ENCODE assay signal across 29 cellular contexts in the genomic region with DNA sequence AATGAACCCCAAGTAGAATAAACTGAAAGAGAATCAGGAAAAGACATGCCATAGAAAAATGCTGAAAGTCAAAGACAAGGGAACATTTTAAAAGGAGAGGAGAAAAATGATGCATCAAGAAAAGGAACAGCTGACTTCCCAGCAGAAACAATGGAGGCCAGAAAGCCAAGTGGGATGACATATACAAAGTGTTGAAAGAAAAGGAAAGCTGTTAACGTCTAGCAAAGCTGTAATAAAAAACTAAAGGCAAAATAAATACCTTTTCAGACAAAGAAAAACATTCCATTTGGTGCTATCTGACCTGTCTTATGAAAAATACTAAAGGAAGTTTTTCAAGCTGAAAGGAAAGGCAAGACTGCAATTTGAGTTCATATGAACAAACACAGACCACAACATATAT. TPM values are rescaled to one million over a fixed set of nuclear protein-coding genes. Genes with fewer than 3 reads are reported as not detected.
"Had no signal": no experiment of that assay in that cellular context is flagged by ENCODE, and none has a peak within 500 bp of the region (broad histone marks: within the 10 kb centered on the region; RNA-seq: fewer than 3 reads in every experiment).

No MANE protein-coding gene starts in this region.

- H3K36me3 ChIP-seq: neural progenitor cell, ovary, right lobe of liver, sigmoid colon, stomach, thoracic aorta, thyroid gland, tibial nerve, upper lobe of left lung, uterus had no signal

- H3K27ac ChIP-seq: neural progenitor cell, ovary, parathyroid adenoma, psoas muscle, right lobe of liver, sigmoid colon, stomach, thoracic aorta, thyroid gland, tibial nerve, upper lobe of left lung, uterus had no signal

- H3K9me3 ChIP-seq: ovary, right lobe of liver, sigmoid colon, thyroid gland, uterus had no signal

- FAIRE-seq: small intestine had no signal

- H3K27me3 ChIP-seq: neural progenitor cell, ovary, right lobe of liver, sigmoid colon, thyroid gland, tibial nerve, upper lobe of left lung, uterus had no signal

- DNase-seq: naive thymus-derived CD8-positive, alpha-beta T cell; nephron progenitor cell; occipital lobe; ovary; posterior cingulate gyrus; psoas muscle; right cardiac atrium; right lobe of liver; sigmoid colon; small intestine; stimulated activated CD4-positive, alpha-beta T cell treated with anti-CD3 and anti-CD28 coated beads, Interleukin-15, amount 100 ng/mL, for 24 hours; stimulated activated CD4-positive, alpha-beta T cell treated with anti-CD3 and anti-CD28 coated beads, Interleukin-2, amount 100 ng/mL, for 24 hours; stimulated activated CD4-positive, alpha-beta T cell treated with anti-CD3 and anti-CD28 coated beads, Interleukin-2, amount 100 ng/mL, for 48 hours; stimulated activated CD4-positive, alpha-beta T cell treated with anti-CD3 and anti-CD28 coated beads, Interleukin-4, amount 100 ng/mL, for 24 hours; stimulated activated naive B cell treated with anti-CD40 and anti-IgM and Interleukin-4, amounts not matched to agents 10 μg/mL and 1 μg/mL and 100 μg/mL, for 72 hours; stimulated activated naive CD4-positive, alpha-beta T cell treated with Interleukin-2 at 50 U/mL for 16 hours; stomach; thyroid gland; trophoblast cell; upper lobe of left lung; uterus had no signal

- H3K4me3 ChIP-seq: neural progenitor cell, ovary, psoas muscle, right lobe of liver, sigmoid colon, stomach, thoracic aorta, thyroid gland, tibial nerve, upper lobe of left lung, uterus had no signal

- H3K36me3 Mint-ChIP-seq: naive thymus-derived CD8-positive, alpha-beta T cell; neural progenitor cell; stimulated activated effector memory CD8-positive, alpha-beta T cell treated with anti-CD3 and anti-CD28 coated beads, Interleukin-12 subunit alpha, Interleukin-12 subunit beta, amount 100 ng/mL, for 72 hours; stimulated activated naive B cell treated with anti-CD40 and anti-IgM and Interleukin-4, amounts not matched to agents 10 μg/mL and 1 μg/mL and 100 μg/mL, for 72 hours had no signal

- H3K4me3 Mint-ChIP-seq: naive thymus-derived CD8-positive, alpha-beta T cell; natural killer cell treated with Interleukin-12 subunit alpha and Interleukin-12 subunit beta and Interleukin-15 and Interleukin-18, amount 100 ng/mL, for 72 hours; nephron progenitor cell; neural progenitor cell; stimulated activated effector memory CD8-positive, alpha-beta T cell treated with anti-CD3 and anti-CD28 coated beads, Interleukin-12 subunit alpha, Interleukin-12 subunit beta, amount 100 ng/mL, for 72 hours; stimulated activated naive B cell treated with anti-CD40 and anti-IgM and Interleukin-4, amounts not matched to agents 10 μg/mL and 1 μg/mL and 100 μg/mL, for 72 hours; stimulated activated naive CD8-positive, alpha-beta T cell treated with anti-CD3 and anti-CD28 coated beads, Interleukin-15, Interleukin-2, amounts not matched to agents 100 ng/mL and 50 ng/mL, for 24 hours had no signal

- ATAC-seq: naive thymus-derived CD8-positive, alpha-beta T cell; natural killer cell treated with Interleukin-12 subunit alpha and Interleukin-12 subunit beta and Interleukin-15 and Interleukin-18, amount 100 ng/mL, for 72 hours; psoas muscle; right cardiac atrium; right lobe of liver; stimulated activated effector memory CD8-positive, alpha-beta T cell treated with anti-CD3 and anti-CD28 coated beads, Interleukin-12 subunit alpha, Interleukin-12 subunit beta, amount 100 ng/mL, for 72 hours; stimulated activated naive B cell treated with anti-CD40 and anti-IgM and Interleukin-4, amounts not matched to agents 10 μg/mL and 1 μg/mL and 100 μg/mL, for 72 hours had no signal

- H3K4me1 Mint-ChIP-seq: naive thymus-derived CD8-positive, alpha-beta T cell; neural progenitor cell; stimulated activated effector memory CD8-positive, alpha-beta T cell treated with anti-CD3 and anti-CD28 coated beads, Interleukin-12 subunit alpha, Interleukin-12 subunit beta, amount 100 ng/mL, for 72 hours; stimulated activated naive B cell treated with anti-CD40 and anti-IgM and Interleukin-4, amounts not matched to agents 10 μg/mL and 1 μg/mL and 100 μg/mL, for 72 hours had no signal

- H3K27ac Mint-ChIP-seq: naive thymus-derived CD8-positive, alpha-beta T cell; natural killer cell treated with Interleukin-12 subunit alpha and Interleukin-12 subunit beta and Interleukin-15 and Interleukin-18, amount 100 ng/mL, for 72 hours; nephron progenitor cell; neural progenitor cell; progenitor cell of endocrine pancreas; stimulated activated effector memory CD8-positive, alpha-beta T cell treated with anti-CD3 and anti-CD28 coated beads, Interleukin-12 subunit alpha, Interleukin-12 subunit beta, amount 100 ng/mL, for 72 hours; stimulated activated naive B cell treated with anti-CD40 and anti-IgM and Interleukin-4, amounts not matched to agents 10 μg/mL and 1 μg/mL and 100 μg/mL, for 72 hours; stimulated activated naive CD8-positive, alpha-beta T cell treated with anti-CD3 and anti-CD28 coated beads, Interleukin-15, Interleukin-2, amounts not matched to agents 100 ng/mL and 50 ng/mL, for 24 hours had no signal

- H3K4me1 ChIP-seq: neural progenitor cell, parathyroid adenoma, psoas muscle, right lobe of liver, stomach, tibial nerve, upper lobe of left lung, uterus had no signal

RNA-seq across cellular contexts. Expression of a gene that starts 34.1 kb away (rescaled TPM):
- total RNA-seq: naive thymus-derived CD8-positive, alpha-beta T cell; natural killer cell treated with Interleukin-12 subunit alpha and Interleukin-12 subunit beta and Interleukin-15 and Interleukin-18, amount 100 ng/mL, for 72 hours had no signal
